ENCODE assay signal across 1 cellular context in the genomic region with DNA sequence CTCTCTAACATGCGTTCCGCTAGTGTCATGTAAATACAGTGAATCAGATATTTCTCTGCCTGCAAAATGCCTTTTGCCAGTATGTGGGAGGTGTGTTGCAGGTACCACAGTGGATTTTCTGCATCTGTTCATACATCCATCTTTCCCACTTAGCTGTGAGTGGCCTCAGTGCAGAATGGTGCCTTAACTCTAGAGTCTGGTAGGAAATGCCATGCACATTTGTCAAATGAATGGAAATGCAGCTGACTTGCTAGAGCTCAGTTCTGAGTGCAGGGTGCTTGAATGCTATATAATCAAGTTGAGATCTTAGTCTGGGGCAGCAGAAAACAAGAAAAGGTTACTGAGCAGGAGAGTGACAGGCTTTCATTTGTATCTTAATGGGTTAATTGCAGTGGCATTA.
TF ChIP-seq lines count a peak whose summit lies in the region.

No MANE protein-coding gene starts in this region.

TF ChIP-seq in GM12878, 131 proteins besides CTCF, POLR2A, EP300 and RAD21:
- TF ChIP-seq TCF12 (IDR thresholded peaks at IDR 0.05; ENCODE audit: low read depth, low read length) = no peak
- TF ChIP-seq MYC (IDR thresholded peaks at IDR 0.05; ENCODE audit: insufficient read depth, insufficient read length, insufficient replicate concordance, low read length, severe bottlenecking) = no peak
- TF ChIP-seq SMC3 (IDR thresholded peaks at IDR 0.05; ENCODE audit: borderline replicate concordance, low read length) = no peak
- TF ChIP-seq JUNB (IDR thresholded peaks at IDR 0.05) = no peak
- TF ChIP-seq BMI1 (IDR thresholded peaks at IDR 0.05; ENCODE audit: borderline replicate concordance) = no peak
- no peak for TF ChIP-seq NBN (IDR thresholded peaks at IDR 0.05)
- no peak for TF ChIP-seq ZNF384 (IDR thresholded peaks at IDR 0.05; ENCODE audit: borderline replicate concordance, low read depth, low read length)
- no peak for TF ChIP-seq YBX1 (IDR thresholded peaks at IDR 0.05)
- TF ChIP-seq SMARCA5 (IDR thresholded peaks at IDR 0.05) = no peak
- no peak for TF ChIP-seq ZBED1 (IDR thresholded peaks at IDR 0.05; ENCODE audit: borderline replicate concordance)
- TF ChIP-seq PML (IDR thresholded peaks at IDR 0.05; ENCODE audit: low read length) = no peak
